ENCODE assay signal across 8 cellular contexts in the genomic region with DNA sequence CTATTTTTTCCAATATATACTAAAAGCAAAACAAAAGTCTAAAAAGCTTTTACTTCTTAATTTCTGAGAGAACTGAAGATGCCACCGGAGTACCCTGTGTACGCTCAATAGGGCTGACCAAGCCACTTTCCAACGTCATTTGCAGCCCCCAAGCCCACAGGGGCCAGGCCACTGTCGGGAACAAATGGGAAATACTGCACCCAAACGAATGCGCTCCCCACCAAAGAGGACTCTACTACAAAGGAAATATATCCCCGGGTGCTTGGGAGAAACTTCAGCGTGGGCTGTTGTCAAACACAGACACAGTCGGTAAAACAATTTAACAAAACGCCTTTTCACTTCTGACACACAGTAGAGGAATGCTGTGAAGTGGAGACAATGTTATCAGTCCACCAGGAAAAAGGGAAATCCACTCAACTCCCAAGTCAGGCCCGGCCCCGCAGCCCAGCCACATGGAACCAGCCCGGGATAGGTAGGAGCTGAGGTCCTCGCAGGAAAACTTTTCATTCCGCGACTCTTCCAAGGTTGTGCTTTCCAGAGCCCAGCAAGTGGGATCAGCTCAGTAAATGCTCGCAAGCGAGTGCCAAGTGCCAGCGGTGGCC. TPM values are rescaled to one million over a fixed set of nuclear protein-coding genes. Genes with fewer than 3 reads are reported as not detected.
DNase-seq lines count a peak whose midpoint lies in the region; ATAC-seq and TF ChIP-seq lines count a peak whose summit lies in the region.

No MANE protein-coding gene starts in this region.

- peak overlapping the region; percentile 75 to 81 for H3K9ac ChIP-seq in stomach smooth muscle (ENCODE audit: low read length in 2 of 2)

- H3K27ac ChIP-seq in stomach smooth muscle (ENCODE audit: low read length): peak overlapping the region; percentile 81

- no peak for ATAC-seq in natural killer cell
- ATAC-seq in natural killer cell treated with Interleukin-12 subunit alpha and Interleukin-12 subunit beta and Interleukin-15 and Interleukin-18, amount 100 ng/mL, for 72 hours: no peak

- peaks cover 43% of the 10 kb centered on the region for H3K4me1 ChIP-seq in stomach smooth muscle (ENCODE audit: control insufficient read depth, insufficient read depth, low read length)

- H3K9me3 ChIP-seq in stomach smooth muscle (ENCODE audit: control insufficient read depth in 2 of 2, low read length in 2 of 2): no peaks in the 10 kb centered on the region

- DNase-seq in natural killer cell (no peak), astrocyte of the cerebellum (ENCODE audit: low read depth) (peak; percentile 19), immature natural killer cell (no peak), NCI-H446 treated with DMSO at 0.1 percent for 48 hours (lab: John Stamatoyannopoulos, UW) (no peak), SIG-M5 (lab: John Stamatoyannopoulos, UW) (no peak)
- DNase-seq in natural killer cell treated with Interleukin-12 subunit alpha and Interleukin-12 subunit beta and Interleukin-15 and Interleukin-18, amount 100 ng/mL, for 72 hours (ENCODE audit: low spot score): no peak
- no peak for DNase-seq in activated effector memory CD4-positive, alpha-beta T cell treated with Interleukin-2 at 50 U/mL for 16 hours

- in situ Hi-C loops in astrocyte of the cerebellum (cut with HindIII; ENCODE audit: low sequenced_read_pairs): no loop called here

- H3K4me3 Mint-ChIP-seq in natural killer cell (peak overlapping the region; percentile 69), immature natural killer cell (peak overlapping the region; percentile 36 to 54 (median 43))
- H3K4me3 Mint-ChIP-seq in natural killer cell treated with Interleukin-12 subunit alpha and Interleukin-12 subunit beta and Interleukin-15 and Interleukin-18, amount 100 ng/mL, for 72 hours: no peak overlapping the region

- intact Hi-C loops in natural killer cell (cut with micrococcal nuclease): no loop called here

- no peaks in the 10 kb centered on the region for H3K36me3 ChIP-seq in stomach smooth muscle (ENCODE audit: control insufficient read depth in 2 of 2, insufficient read depth in 2 of 2, low read length in 2 of 2)

- H3K4me3 ChIP-seq in astrocyte of the cerebellum (ENCODE audit: low read depth, low read length): peak overlapping the region; percentile 84
- H3K4me3 ChIP-seq in stomach smooth muscle (ENCODE audit: low read length in 2 of 2): peak overlapping the region; percentile 81 to 86

- H3K27me3 ChIP-seq in stomach smooth muscle (ENCODE audit: control insufficient read depth in 1 of 2, insufficient read depth in 2 of 2, low read length in 2 of 2): no peaks in the 10 kb centered on the region

- H3K9me3 Mint-ChIP-seq in natural killer cell (no peaks in the 10 kb centered on the region), immature natural killer cell (no peaks in the 10 kb centered on the region)
- H3K9me3 Mint-ChIP-seq in natural killer cell treated with Interleukin-12 subunit alpha and Interleukin-12 subunit beta and Interleukin-15 and Interleukin-18, amount 100 ng/mL, for 72 hours: no peaks in the 10 kb centered on the region

- H3K27me3 Mint-ChIP-seq in natural killer cell (ENCODE audit: low read depth in 2 of 2): peaks cover 54 to 77% of the 10 kb centered on the region in 2 donors
- H3K27me3 Mint-ChIP-seq in natural killer cell treated with Interleukin-12 subunit alpha and Interleukin-12 subunit beta and Interleukin-15 and Interleukin-18, amount 100 ng/mL, for 72 hours: peaks cover 58 to 66% of the 10 kb centered on the region in 2 donors
- peaks cover 17 to 35% (median 22%) of the 10 kb centered on the region in 3 donors for H3K27me3 Mint-ChIP-seq in immature natural killer cell (ENCODE audit: low read depth in 3 of 3)

- TF ChIP-seq CTCF in natural killer cell (IDR thresholded peaks at IDR 0.05) (no peak), astrocyte of the cerebellum (IDR thresholded peaks at IDR 0.05; ENCODE audit: low read depth, low read length, missing control alignments) (no peak)

- H3K27ac Mint-ChIP-seq in natural killer cell (no peak overlapping the region), immature natural killer cell (no peak overlapping the region)
- H3K27ac Mint-ChIP-seq in natural killer cell treated with Interleukin-12 subunit alpha and Interleukin-12 subunit beta and Interleukin-15 and Interleukin-18, amount 100 ng/mL, for 72 hours: no peak overlapping the region

- H3K4me1 Mint-ChIP-seq in natural killer cell (peaks cover 4 to 5% of the 10 kb centered on the region in 2 donors), immature natural killer cell (peaks cover 4 to 5% of the 10 kb centered on the region in 2 donors)
- peaks cover 6 to 9% of the 10 kb centered on the region in 2 donors for H3K4me1 Mint-ChIP-seq in natural killer cell treated with Interleukin-12 subunit alpha and Interleukin-12 subunit beta and Interleukin-15 and Interleukin-18, amount 100 ng/mL, for 72 hours (ENCODE audit: low read depth in 2 of 2)

- H3K36me3 Mint-ChIP-seq in natural killer cell (no peaks in the 10 kb centered on the region), immature natural killer cell (no peaks in the 10 kb centered on the region)
- no peaks in the 10 kb centered on the region for H3K36me3 Mint-ChIP-seq in natural killer cell treated with Interleukin-12 subunit alpha and Interleukin-12 subunit beta and Interleukin-15 and Interleukin-18, amount 100 ng/mL, for 72 hours

RNA-seq across cellular contexts. Expression of gene PARD3, which starts 1.4 kb away (rescaled TPM):
- under 1 TPM; 0.14 to 0.49 (median 0.38) TPM for total RNA-seq in natural killer cell
- under 1 TPM in 1 of 2 donors, not detected in 1; 0.56 TPM for total RNA-seq in natural killer cell treated with Interleukin-12 subunit alpha and Interleukin-12 subunit beta and Interleukin-15 and Interleukin-18, amount 100 ng/mL, for 72 hours
- under 1 TPM in 1 of 3 donors, not detected in 2; 0.72 TPM for polyA plus RNA-seq in immature natural killer cell
